Comparison of ENCODE assay signal across 9 cellular contexts in genomic region chr13:26983533-26984315, GRCh38.
DNase-seq lines count a peak whose midpoint lies in the region; ATAC-seq and TF ChIP-seq lines count a peak whose summit lies in the region.
"Had no signal": no experiment of that assay in that cellular context is flagged by ENCODE, and none has a peak within 500 bp of the region (broad histone marks: within the 10 kb centered on the region; RNA-seq: fewer than 3 reads in every experiment).

No MANE protein-coding gene starts in this region.

- no TSS peak for BruUV-seq in PC-3 (replicated peaks; lab: Mats Ljungman, UMichigan)

- H3K4me2 ChIP-seq in PC-3 (ENCODE audit: low read length) (peak overlapping the region; percentile 72), trophoblast cell (ENCODE audit: low read length) (no peak overlapping the region)

- peaks cover 4% of the 10 kb centered on the region for H3K79me1 ChIP-seq in trophoblast cell (ENCODE audit: low read length)

- no peaks in the 10 kb centered on the region for H3K9me3 ChIP-seq in CD8-positive, alpha-beta memory T cell (ENCODE audit: low read length)
- H3K9me3 ChIP-seq in PC-3 (ENCODE audit: low read length) (no peaks in the 10 kb centered on the region), esophagus squamous epithelium (no peaks in the 10 kb centered on the region), trophoblast cell (ENCODE audit: insufficient read depth, low read depth, low read length) (no peaks in the 10 kb centered on the region)

- H3K4me3 ChIP-seq in CD8-positive, alpha-beta memory T cell (ENCODE audit: low read length) = no peak overlapping the region
- H3K4me3 ChIP-seq in PC-3 (ENCODE audit: low read length) (peak overlapping the region; percentile 42), esophagus squamous epithelium (peak overlapping the region in 1 of 4 donors; percentile 36), trophoblast cell (ENCODE audit: low read depth, low read length) (no peak overlapping the region)

- TF ChIP-seq POLR2A in esophagus squamous epithelium (IDR thresholded peaks at IDR 0.05) = no peak

- CTCF ChIA-PET in CD8-positive, alpha-beta memory T cell (lab: Charles Lee) = interaction anchor here (0.7 to 6.8 kb wide), 4 partner anchors 9 to 379 kb away, joined by 3 to 132 read pairs (median 5); no protein-coding TSS in a partner anchor
- CTCF ChIA-PET in PC-3 (lab: Charles Lee) = interaction anchor here (0.7 to 1.4 kb wide), 5 partner anchors 9 to 843 kb away, joined by 3 to 20 read pairs (median 7); no protein-coding TSS in a partner anchor

- H3K9me3 Mint-ChIP-seq in CD8-positive, alpha-beta memory T cell = no peaks in the 10 kb centered on the region
- no peaks in the 10 kb centered on the region for H3K9me3 Mint-ChIP-seq in activated CD4-positive, alpha-beta T cell treated with anti-CD3 and anti-CD28 coated beads, Interleukin-2, amount 10 ng/mL, durations not matched to agents 24 days and 14 days

- no peak overlapping the region for H2AK5ac ChIP-seq in trophoblast cell (ENCODE audit: low read length)

- H3K27ac Mint-ChIP-seq in CD8-positive, alpha-beta memory T cell = peak overlapping the region in 1 of 8 donors; percentile 1
- H3K27ac Mint-ChIP-seq in activated CD4-positive, alpha-beta T cell treated with anti-CD3 and anti-CD28 coated beads, Interleukin-2, amount 10 ng/mL, durations not matched to agents 24 days and 14 days = no peak overlapping the region

- no peak overlapping the region for H2BK120ac ChIP-seq in trophoblast cell (ENCODE audit: insufficient read depth, low read length, poor library complexity)

- H4K8ac ChIP-seq in trophoblast cell (ENCODE audit: low read depth, low read length) = no peak overlapping the region

- H3K4me1 ChIP-seq in CD8-positive, alpha-beta memory T cell (ENCODE audit: insufficient read depth, low read length) = no peaks in the 10 kb centered on the region
- H3K4me1 ChIP-seq in PC-3 (ENCODE audit: insufficient read depth, low read length) (peaks cover 25% of the 10 kb centered on the region), esophagus squamous epithelium (peaks cover 0 to 22% (median 3%) of the 10 kb centered on the region in 3 donors), trophoblast cell (ENCODE audit: control insufficient read depth in 1 of 2, insufficient read depth in 2 of 2, low read length in 2 of 2) (peaks cover 7 to 14% of the 10 kb centered on the region in 2 experiments)

- H3K18ac ChIP-seq in trophoblast cell (ENCODE audit: low read length) = no peak overlapping the region

- no peak overlapping the region for H3K14ac ChIP-seq in trophoblast cell (ENCODE audit: low read length)

- H3K79me2 ChIP-seq in PC-3 (ENCODE audit: low read length) (no peaks in the 10 kb centered on the region), trophoblast cell (ENCODE audit: control insufficient read depth, insufficient read depth, low read length, poor library complexity) (no peaks in the 10 kb centered on the region)

- ATAC-seq in PC-3 (no peak), HG03354 (IDR thresholded peaks at IDR 0.05; ENCODE audit: poor library complexity, severe bottlenecking, unreplicated experiment) (no peak), omental fat pad (ENCODE audit: low FRiP score) (no peak)

- no peak overlapping the region for H3K4me3 Mint-ChIP-seq in CD8-positive, alpha-beta memory T cell
- H3K4me3 Mint-ChIP-seq in activated CD4-positive, alpha-beta T cell treated with anti-CD3 and anti-CD28 coated beads, Interleukin-2, amount 10 ng/mL, durations not matched to agents 24 days and 14 days = no peak overlapping the region

- H3K36me3 Mint-ChIP-seq in CD8-positive, alpha-beta memory T cell = no peaks in the 10 kb centered on the region
- H3K36me3 Mint-ChIP-seq in activated CD4-positive, alpha-beta T cell treated with anti-CD3 and anti-CD28 coated beads, Interleukin-2, amount 10 ng/mL, durations not matched to agents 24 days and 14 days (ENCODE audit: low read depth) = no peaks in the 10 kb centered on the region

- peaks cover 4% of the 10 kb centered on the region for H3F3A ChIP-seq in PC-3 (ENCODE audit: low read length, unreplicated experiment)

- no peaks in the 10 kb centered on the region for H4K20me1 ChIP-seq in PC-3 (ENCODE audit: low read length)

- no peak for DNase-seq in CD8-positive, alpha-beta memory T cell
- DNase-seq in PC-3 (no peak), esophagus squamous epithelium (lab: John Stamatoyannopoulos, UW) (no peak), trophoblast cell (peak in 1 of 2 donors; percentile 23), omental fat pad (ENCODE audit: low spot score) (no peak), foreskin melanocyte (no peak)
- no peak for DNase-seq in activated CD4-positive, alpha-beta T cell treated with anti-CD3 and anti-CD28 coated beads, Interleukin-2, amount 10 ng/mL, durations not matched to agents 24 days and 14 days
- DNase-seq: activated CD8-positive, alpha-beta memory T cell treated with anti-CD3 and anti-CD28 coated beads, Interleukin-2, amount 50 U/mL, for 48 hours had no signal

- peak overlapping the region; percentile 54 for H3K9ac ChIP-seq in PC-3 (ENCODE audit: low read length)
- H3K9ac ChIP-seq in trophoblast cell (ENCODE audit: low read length) = no peak overlapping the region

- peaks cover 18 to 22% of the 10 kb centered on the region in 2 donors for H3K27me3 Mint-ChIP-seq in CD8-positive, alpha-beta memory T cell
- peaks cover 5% of the 10 kb centered on the region for H3K27me3 Mint-ChIP-seq in activated CD4-positive, alpha-beta T cell treated with anti-CD3 and anti-CD28 coated beads, Interleukin-2, amount 10 ng/mL, durations not matched to agents 24 days and 14 days

- H2BK12ac ChIP-seq in trophoblast cell (ENCODE audit: low read length) = peak overlapping the region; percentile 12

- WGBS in esophagus squamous epithelium, 2 donors = 72 to 73% methylated on average over 12 of the region's 12 CpGs
- no CpG with 5 or more reads among the region's 12 CpGs for WGBS in trophoblast cell (ENCODE audit: extremely low coverage, insufficient coverage, insufficient read length)

- no peaks in the 10 kb centered on the region for H3K9me2 ChIP-seq in PC-3 (replicated peaks; ENCODE audit: low read length)

- intact Hi-C loops in PC-3 (cut with micrococcal nuclease) = loop anchor here (1.0 to 2.0 kb wide), 4 partner anchors 11 to 189 kb away; no protein-coding TSS in a partner anchor
- intact Hi-C loops in esophagus squamous epithelium (cut with DNase I) = loop anchor here (5.0 to 10.0 kb wide), 3 partner anchors 191 to 374 kb away; partner anchors contain the start of genes RASL11A and USP12
- intact Hi-C loops in activated CD4-positive, alpha-beta T cell treated with anti-CD3 and anti-CD28 coated beads, Interleukin-2, amount 10 ng/mL, durations not matched to agents 24 days and 14 days (cut with micrococcal nuclease) = loop anchor here (10.0 kb wide), 1 partner anchor 1001 kb away; the partner anchor contains the start of gene URAD

- H4K12ac ChIP-seq in trophoblast cell (ENCODE audit: low read depth, low read length) = no peak overlapping the region

- no peak overlapping the region for H3K23ac ChIP-seq in trophoblast cell (ENCODE audit: low read length)

- peaks cover 3 to 8% (median 6%) of the 10 kb centered on the region in 3 donors for H3K4me1 Mint-ChIP-seq in CD8-positive, alpha-beta memory T cell
- peaks cover 9% of the 10 kb centered on the region for H3K4me1 Mint-ChIP-seq in activated CD4-positive, alpha-beta T cell treated with anti-CD3 and anti-CD28 coated beads, Interleukin-2, amount 10 ng/mL, durations not matched to agents 24 days and 14 days

- no peak overlapping the region for H3K4ac ChIP-seq in trophoblast cell (ENCODE audit: low read depth, low read length)

- H2BK5ac ChIP-seq in trophoblast cell (ENCODE audit: low read depth, low read length, poor library complexity) = no peak overlapping the region

- H3K27ac ChIP-seq in CD8-positive, alpha-beta memory T cell (ENCODE audit: low read depth, low read length) = peak overlapping the region; percentile 70
- peak overlapping the region; percentile 82 for H3K27ac ChIP-seq in PC-3 (ENCODE audit: low read length)
- H3K27ac ChIP-seq in esophagus squamous epithelium = peak overlapping the region; percentile 49 to 81 (median 73)
- H3K27ac ChIP-seq in trophoblast cell (ENCODE audit: low read depth, low read length) = peak overlapping the region; percentile 24

- no peaks in the 10 kb centered on the region for H3K36me3 ChIP-seq in CD8-positive, alpha-beta memory T cell (ENCODE audit: insufficient read depth, low read length)
- no peaks in the 10 kb centered on the region for H3K36me3 ChIP-seq in PC-3 (ENCODE audit: low read depth, low read length)
- H3K36me3 ChIP-seq in esophagus squamous epithelium = no peaks in the 10 kb centered on the region
- no peaks in the 10 kb centered on the region for H3K36me3 ChIP-seq in trophoblast cell (ENCODE audit: control insufficient read depth in 1 of 2, insufficient read depth in 2 of 2, low read length in 2 of 2)

- POLR2A ChIA-PET in CD8-positive, alpha-beta memory T cell (lab: Charles Lee) = no interaction called here
- POLR2A ChIA-PET in PC-3 (lab: Charles Lee; ENCODE audit: unreplicated experiment) = interaction anchor here (0.7 kb wide), 1 partner anchor 187 kb away, joined by 3 read pairs; no protein-coding TSS in a partner anchor

- no peak for TF ChIP-seq CTCF in PC-3 (conservative IDR thresholded peaks at IDR 0.05; ENCODE audit: low read depth, low read length)
- no peak for TF ChIP-seq CTCF in esophagus squamous epithelium (IDR thresholded peaks at IDR 0.05)
- TF ChIP-seq CTCF in omental fat pad (IDR thresholded peaks at IDR 0.05) = no peak

- peak overlapping the region; percentile 73 for H2AFZ ChIP-seq in PC-3 (ENCODE audit: low read length)
- no peak overlapping the region for H2AFZ ChIP-seq in trophoblast cell (ENCODE audit: insufficient read depth, low read length, poor library complexity)

- H4K91ac ChIP-seq in trophoblast cell (ENCODE audit: low read depth, low read length) = peak overlapping the region; percentile 59

- no peaks in the 10 kb centered on the region for H3K27me3 ChIP-seq in CD8-positive, alpha-beta memory T cell (ENCODE audit: insufficient read depth, low read length, poor library complexity, severe bottlenecking)
- H3K27me3 ChIP-seq in PC-3 (ENCODE audit: low read length) = no peaks in the 10 kb centered on the region
- H3K27me3 ChIP-seq in esophagus squamous epithelium = peaks cover 0 to 17% (median 0%) of the 10 kb centered on the region in 4 donors
- H3K27me3 ChIP-seq in trophoblast cell (ENCODE audit: insufficient read depth, low read length) = no peaks in the 10 kb centered on the region

Comparison
In these comparisons a context has a peak if more than half of its experiments do, and no peak if none do; other contexts are left out.
1. H3K27ac ChIP-seq: peak in every context shown above with its lines; median percentile 82 in PC-3; 73 in esophagus squamous epithelium; 70 in CD8-positive, alpha-beta memory T cell; 24 in trophoblast cell.